8 cellular contexts compared by ENCODE assay signal in the genomic region with DNA sequence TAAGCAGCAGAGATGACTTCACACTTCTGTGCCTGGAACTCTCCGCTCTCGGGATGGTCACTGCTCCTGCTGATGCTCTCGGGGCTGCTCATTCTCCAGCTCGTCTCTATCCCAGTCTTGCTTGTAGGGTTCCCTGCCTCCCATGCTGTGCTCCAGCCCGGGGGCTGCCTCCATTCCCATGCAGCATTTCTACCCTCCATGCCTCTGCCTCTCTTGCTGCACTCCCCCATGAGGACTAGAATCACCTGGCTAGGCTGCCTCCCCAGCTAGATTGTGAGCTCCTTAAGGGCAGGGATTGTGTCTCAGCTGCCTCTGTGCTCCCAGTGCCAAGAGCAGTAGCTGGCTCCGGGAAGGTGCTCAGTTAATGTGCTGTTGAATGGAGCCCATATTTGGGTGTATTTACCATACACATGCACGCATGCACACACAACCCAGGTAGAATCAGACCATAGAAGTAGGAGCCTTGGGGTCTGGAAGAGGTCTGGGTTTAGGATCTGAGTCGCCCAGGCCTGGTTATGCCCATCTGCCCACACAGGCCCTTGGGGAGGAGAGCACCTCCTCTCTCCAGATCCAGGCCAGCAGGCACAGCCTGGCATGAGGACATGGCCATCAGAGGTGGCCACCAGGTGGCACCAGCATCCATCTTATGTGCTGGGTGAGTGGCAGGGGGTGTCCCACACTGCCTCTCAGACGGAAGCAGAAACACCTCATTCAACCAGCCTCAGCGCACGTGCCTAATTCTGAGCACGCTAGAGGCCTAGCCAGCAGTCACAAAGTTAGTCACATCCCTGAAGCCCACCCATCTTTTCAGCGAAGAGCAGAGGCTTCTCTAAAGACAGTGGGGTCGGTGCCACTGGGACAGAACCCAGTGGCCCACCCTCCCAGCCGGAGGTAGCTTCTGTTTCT. TPM values are rescaled to one million over a fixed set of nuclear protein-coding genes. Genes with fewer than 3 reads are reported as not detected.
DNase-seq lines count a peak whose midpoint lies in the region; ATAC-seq, FAIRE-seq and TF ChIP-seq lines count a peak whose summit lies in the region.

No MANE protein-coding gene starts in this region.

- H3K27me3 ChIP-seq in right atrium auricular region = no peaks in the 10 kb centered on the region
- no peaks in the 10 kb centered on the region for H3K27me3 ChIP-seq in small intestine (ENCODE audit: control insufficient read depth in 2 of 2, insufficient read depth in 2 of 2, low read length in 2 of 2)

- DNase-seq in NCI-H1436 (lab: John Stamatoyannopoulos, UW) = peak; percentile 89
- peak; percentile 84 for DNase-seq in T-helper 2 cell treated with Interferon-gamma antibody and Interleukin-4, amounts not matched to agents 5 μg/mL and 100 μg/mL, for 36 hours (ENCODE audit: low spot score)
- peak in 55 of 56 donors; percentile 48 to 95 (median 80) for DNase-seq in amygdala (lab: John Stamatoyannopoulos, UW)
- peak; percentile 88 for DNase-seq in right atrium auricular region (ENCODE audit: low spot score)
- peak; percentile 84 for DNase-seq in small intestine

- no peaks in the 10 kb centered on the region for H3K9me3 ChIP-seq in right atrium auricular region
- H3K9me3 ChIP-seq in small intestine (ENCODE audit: control insufficient read depth, low read depth) = no peaks in the 10 kb centered on the region

- H3K36me3 ChIP-seq in right atrium auricular region (peaks cover 82% of the 10 kb centered on the region), small intestine (ENCODE audit: control insufficient read depth in 2 of 2, insufficient read depth in 2 of 2, low read length in 2 of 2) (peaks cover 3 to 7% of the 10 kb centered on the region in 2 donors)

- H3K4me3 Mint-ChIP-seq in T-helper 2 cell treated with Interferon-gamma antibody and Interleukin-4, amounts not matched to agents 5 μg/mL and 100 μg/mL, for 36 hours = no peak overlapping the region

- ATAC-seq in HG02610 (IDR thresholded peaks at IDR 0.05; ENCODE audit: unreplicated experiment) = peak; percentile 69
- ATAC-seq in GM19395 (IDR thresholded peaks at IDR 0.05; ENCODE audit: unreplicated experiment) = no peak

- TF ChIP-seq CTCF in GM12801 (IDR thresholded peaks at IDR 0.05; ENCODE audit: extremely low read depth, insufficient read length) (peak; percentile 78), right atrium auricular region (IDR thresholded peaks at IDR 0.05) (peak; percentile 72 to 91)

- H3K4me3 ChIP-seq in right atrium auricular region = no peak overlapping the region
- no peak overlapping the region for H3K4me3 ChIP-seq in small intestine (ENCODE audit: low read depth in 1 of 2, low read length in 2 of 2)

- no peak for FAIRE-seq in small intestine (lab: Jason Lieb, UNC)

- H3K9me3 Mint-ChIP-seq in T-helper 2 cell treated with Interferon-gamma antibody and Interleukin-4, amounts not matched to agents 5 μg/mL and 100 μg/mL, for 36 hours = no peaks in the 10 kb centered on the region

- no peaks in the 10 kb centered on the region for H3K27me3 Mint-ChIP-seq in T-helper 2 cell treated with Interferon-gamma antibody and Interleukin-4, amounts not matched to agents 5 μg/mL and 100 μg/mL, for 36 hours (ENCODE audit: low read depth)

- no peak overlapping the region for H3K27ac ChIP-seq in right atrium auricular region
- H3K27ac ChIP-seq in small intestine (ENCODE audit: low read depth in 1 of 2, low read length in 1 of 2) = no peak overlapping the region

- H3K4me1 Mint-ChIP-seq in T-helper 2 cell treated with Interferon-gamma antibody and Interleukin-4, amounts not matched to agents 5 μg/mL and 100 μg/mL, for 36 hours (ENCODE audit: low read depth) = peaks cover 18% of the 10 kb centered on the region

- H3K4me1 ChIP-seq in right atrium auricular region (peaks cover 0 to 42% of the 10 kb centered on the region in 2 donors), small intestine (ENCODE audit: control insufficient read depth in 2 of 2, insufficient read depth in 1 of 2, low read depth in 1 of 2, low read length in 1 of 2) (no peaks in the 10 kb centered on the region)

- peaks cover 40% of the 10 kb centered on the region for H3K36me3 Mint-ChIP-seq in T-helper 2 cell treated with Interferon-gamma antibody and Interleukin-4, amounts not matched to agents 5 μg/mL and 100 μg/mL, for 36 hours (ENCODE audit: low read depth)

- 62 to 66% (median 65%) methylated on average over 15 of the region's 15 CpGs for WGBS in small intestine, 3 donors

- peak overlapping the region; percentile 85 for H3K27ac Mint-ChIP-seq in T-helper 2 cell treated with Interferon-gamma antibody and Interleukin-4, amounts not matched to agents 5 μg/mL and 100 μg/mL, for 36 hours

RNA-seq across cellular contexts. Expression of gene GIT1, which starts 9.3 kb away (rescaled TPM):
- total RNA-seq in right atrium auricular region = 10 to 100 TPM; 26.7 to 48.1 TPM
- 10 to 100 TPM; 19.7 to 29.0 (median 21.9) TPM for polyA plus RNA-seq in small intestine

RNA-seq across cellular contexts. Expression of gene TP53I13, which starts 11.6 kb away (rescaled TPM):
- total RNA-seq in right atrium auricular region = 10 to 100 TPM; 48.8 to 67.0 TPM
- 100 to 1,000 TPM in 2 of 3 donors, 10 to 100 TPM in 1; 66.4 to 326 (median 304) TPM for polyA plus RNA-seq in small intestine

RNA-seq across cellular contexts. Expression of gene ANKRD13B, which starts 12.8 kb away (rescaled TPM):
- total RNA-seq in right atrium auricular region = 1 to 10 TPM; 6.6 to 8.3 TPM
- 1 to 10 TPM in 2 of 3 donors, not detected in 1; 3.0 to 4.0 TPM for polyA plus RNA-seq in small intestine

RNA-seq across cellular contexts. Expression of gene ABHD15, which starts 13.3 kb away (rescaled TPM):
- 1 to 10 TPM; 9.0 to 9.5 TPM for total RNA-seq in right atrium auricular region
- polyA plus RNA-seq in small intestine = 1 to 10 TPM; 6.5 to 9.4 (median 8.7) TPM

RNA-seq across cellular contexts. Expression of gene CORO6, which starts 42.6 kb away (rescaled TPM):
- total RNA-seq in right atrium auricular region = 10 to 100 TPM; 65.0 to 87.6 TPM
- polyA plus RNA-seq in small intestine = 1 to 10 TPM in 2 of 3 donors, under 1 TPM in 1; 0.67 to 7.3 (median 1.4) TPM
